In the genomic region with DNA sequence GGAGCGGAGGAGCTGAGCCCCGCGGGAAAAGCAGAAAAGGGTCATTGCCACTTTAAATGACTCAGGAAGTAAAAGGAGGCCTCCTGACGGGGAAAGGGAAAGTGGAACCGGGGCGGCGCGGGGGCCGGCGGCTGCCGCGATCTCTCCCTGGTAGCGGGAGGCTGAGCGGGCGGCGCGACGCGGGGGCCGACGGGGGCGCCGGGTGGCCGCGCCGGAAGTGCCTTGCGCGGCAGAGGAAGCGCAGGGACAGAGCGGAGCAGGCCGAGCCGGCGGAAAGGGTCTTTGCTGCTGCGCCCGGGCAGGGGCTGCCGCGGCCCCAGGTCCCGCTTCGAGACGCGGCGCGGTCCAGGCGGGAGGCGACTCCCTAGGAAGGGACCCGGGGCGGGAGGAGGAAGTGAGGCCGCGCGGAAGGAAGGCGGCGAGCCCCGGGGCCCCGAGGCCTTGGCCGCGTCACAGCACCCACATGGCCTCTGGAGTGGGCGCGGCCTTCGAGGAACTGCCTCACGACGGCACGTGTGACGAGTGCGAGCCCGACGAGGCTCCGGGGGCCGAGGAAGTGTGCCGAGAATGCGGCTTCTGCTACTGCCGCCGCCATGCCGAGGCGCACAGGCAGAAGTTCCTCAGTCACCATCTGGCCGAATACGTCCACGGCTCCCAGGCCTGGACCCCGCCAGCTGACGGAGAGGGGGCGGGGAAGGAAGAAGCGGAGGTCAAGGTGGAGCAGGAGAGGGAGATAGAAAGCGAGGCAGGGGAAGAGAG, we compare ENCODE assay signal across 1 cellular context.
TF ChIP-seq lines count a peak whose summit lies in the region.

A gene with protein sequence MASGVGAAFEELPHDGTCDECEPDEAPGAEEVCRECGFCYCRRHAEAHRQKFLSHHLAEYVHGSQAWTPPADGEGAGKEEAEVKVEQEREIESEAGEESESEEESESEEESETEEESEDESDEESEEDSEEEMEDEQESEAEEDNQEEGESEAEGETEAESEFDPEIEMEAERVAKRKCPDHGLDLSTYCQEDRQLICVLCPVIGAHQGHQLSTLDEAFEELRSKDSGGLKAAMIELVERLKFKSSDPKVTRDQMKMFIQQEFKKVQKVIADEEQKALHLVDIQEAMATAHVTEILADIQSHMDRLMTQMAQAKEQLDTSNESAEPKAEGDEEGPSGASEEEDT (plus strand): TSS at position 127 of the 759 bp plus-strand sequence. CDS start 337 bp downstream, at position 464.

TF ChIP-seq in GM12878, 131 proteins besides CTCF, POLR2A, EP300 and RAD21 (continued from another document and continues in another):
- TF ChIP-seq, protein P1, sequence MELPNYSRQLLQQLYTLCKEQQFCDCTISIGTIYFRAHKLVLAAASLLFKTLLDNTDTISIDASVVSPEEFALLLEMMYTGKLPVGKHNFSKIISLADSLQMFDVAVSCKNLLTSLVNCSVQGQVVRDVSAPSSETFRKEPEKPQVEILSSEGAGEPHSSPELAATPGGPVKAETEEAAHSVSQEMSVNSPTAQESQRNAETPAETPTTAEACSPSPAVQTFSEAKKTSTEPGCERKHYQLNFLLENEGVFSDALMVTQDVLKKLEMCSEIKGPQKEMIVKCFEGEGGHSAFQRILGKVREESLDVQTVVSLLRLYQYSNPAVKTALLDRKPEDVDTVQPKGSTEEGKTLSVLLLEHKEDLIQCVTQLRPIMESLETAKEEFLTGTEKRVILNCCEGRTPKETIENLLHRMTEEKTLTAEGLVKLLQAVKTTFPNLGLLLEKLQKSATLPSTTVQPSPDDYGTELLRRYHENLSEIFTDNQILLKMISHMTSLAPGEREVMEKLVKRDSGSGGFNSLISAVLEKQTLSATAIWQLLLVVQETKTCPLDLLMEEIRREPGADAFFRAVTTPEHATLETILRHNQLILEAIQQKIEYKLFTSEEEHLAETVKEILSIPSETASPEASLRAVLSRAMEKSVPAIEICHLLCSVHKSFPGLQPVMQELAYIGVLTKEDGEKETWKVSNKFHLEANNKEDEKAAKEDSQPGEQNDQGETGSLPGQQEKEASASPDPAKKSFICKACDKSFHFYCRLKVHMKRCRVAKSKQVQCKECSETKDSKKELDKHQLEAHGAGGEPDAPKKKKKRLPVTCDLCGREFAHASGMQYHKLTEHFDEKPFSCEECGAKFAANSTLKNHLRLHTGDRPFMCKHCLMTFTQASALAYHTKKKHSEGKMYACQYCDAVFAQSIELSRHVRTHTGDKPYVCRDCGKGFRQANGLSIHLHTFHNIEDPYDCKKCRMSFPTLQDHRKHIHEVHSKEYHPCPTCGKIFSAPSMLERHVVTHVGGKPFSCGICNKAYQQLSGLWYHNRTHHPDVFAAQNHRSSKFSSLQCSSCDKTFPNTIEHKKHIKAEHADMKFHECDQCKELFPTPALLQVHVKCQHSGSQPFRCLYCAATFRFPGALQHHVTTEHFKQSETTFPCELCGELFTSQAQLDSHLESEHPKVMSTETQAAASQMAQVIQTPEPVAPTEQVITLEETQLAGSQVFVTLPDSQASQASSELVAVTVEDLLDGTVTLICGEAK (IDR thresholded peaks at IDR 0.05; ENCODE audit: borderline replicate concordance), result peak; percentile 88
- TF ChIP-seq RCOR1 (conservative IDR thresholded peaks at IDR 0.05; ENCODE audit: low read depth, low read length) (no peak; the same call in 1 of the 2 replicates), STAT3 (IDR thresholded peaks at IDR 0.05; ENCODE audit: low read depth, low read length) (no peak), TCF12 (IDR thresholded peaks at IDR 0.05; ENCODE audit: low read depth, low read length) (peak; percentile 69; the same call in 1 of the 2 replicates), YY1 (IDR thresholded peaks at IDR 0.05; ENCODE audit: low read depth, low read length) (peak; percentile 54), SMC3 (IDR thresholded peaks at IDR 0.05; ENCODE audit: borderline replicate concordance, low read length) (peak; percentile 1; the same call in 1 of the 2 replicates), KAT2A (conservative IDR thresholded peaks at IDR 0.05; ENCODE audit: control insufficient read depth, low read depth, low read length) (no peak), IRF4 (IDR thresholded peaks at IDR 0.05; ENCODE audit: low read depth, low read length) (no peak), MXI1 (IDR thresholded peaks at IDR 0.05; ENCODE audit: low read depth, low read length) (peak; percentile 79; the same call in 1 of the 2 replicates), CREM (IDR thresholded peaks at IDR 0.05; ENCODE audit: low read depth) (peak; percentile 64), TBL1XR1 (IDR thresholded peaks at IDR 0.05; ENCODE audit: low read depth, low read length) (peak; percentile 42; the same call in 1 of the 2 replicates), MEF2A (IDR thresholded peaks at IDR 0.05; ENCODE audit: insufficient read depth, low read depth, low read length) (peak; percentile 26; the same call in 1 of the 2 replicates), TCF3 (IDR thresholded peaks at IDR 0.05; ENCODE audit: borderline replicate concordance, insufficient read depth, low read depth, low read length) (0 out of 2 replicates have a peak, but pooled peaks have one; percentile 32), RAD51 (IDR thresholded peaks at IDR 0.05) (no peak), PAX8 (IDR thresholded peaks at IDR 0.05) (no peak), ETV6 (conservative IDR thresholded peaks at IDR 0.05 in 1 of 2, IDR thresholded peaks at IDR 0.05 in 1 of 2; ENCODE audit: borderline replicate concordance in 1 of 2, low read depth in 1 of 2) (peak; percentile 78 to 82; a peak in 3 of 4 replicates), POU2F2 (IDR thresholded peaks at IDR 0.05; ENCODE audit: borderline replicate concordance, low read depth, low read length) (peak; percentile 55; the same call in 1 of the 3 replicates), KLF5 (IDR thresholded peaks at IDR 0.05; ENCODE audit: partially characterized antibody) (peak; percentile 91), GABPA (IDR thresholded peaks at IDR 0.05; ENCODE audit: low read depth) (peak; percentile 89), EED (IDR thresholded peaks at IDR 0.05; ENCODE audit: low read depth) (peak; percentile 54; the same call in 1 of the 2 replicates), ZNF207 (IDR thresholded peaks at IDR 0.05; ENCODE audit: borderline replicate concordance) (0 out of 2 replicates have a peak, but pooled peaks have one; percentile 72), RFX5 (IDR thresholded peaks at IDR 0.05; ENCODE audit: low read depth, low read length) (no peak), NR2C2 (IDR thresholded peaks at IDR 0.05; ENCODE audit: borderline replicate concordance, control insufficient read depth, insufficient read length, low read depth) (peak; percentile 52), BACH1 (IDR thresholded peaks at IDR 0.05; ENCODE audit: borderline replicate concordance) (peak; percentile 55), WRNIP1 (IDR thresholded peaks at IDR 0.05; ENCODE audit: borderline replicate concordance, low read depth, low read length) (no peak), RBBP5 (conservative IDR thresholded peaks at IDR 0.05) (0 out of 2 replicates have a peak, but pooled peaks have one; percentile 38), RELA (IDR thresholded peaks at IDR 0.05; ENCODE audit: borderline replicate concordance, partially characterized antibody) (peak; percentile 74), SUPT20H (IDR thresholded peaks at IDR 0.05; ENCODE audit: borderline replicate concordance, control insufficient read depth, low read depth, low read length) (no peak), NR2F1 (conservative IDR thresholded peaks at IDR 0.05) (peak; percentile 78)
- TF ChIP-seq, protein P2, sequence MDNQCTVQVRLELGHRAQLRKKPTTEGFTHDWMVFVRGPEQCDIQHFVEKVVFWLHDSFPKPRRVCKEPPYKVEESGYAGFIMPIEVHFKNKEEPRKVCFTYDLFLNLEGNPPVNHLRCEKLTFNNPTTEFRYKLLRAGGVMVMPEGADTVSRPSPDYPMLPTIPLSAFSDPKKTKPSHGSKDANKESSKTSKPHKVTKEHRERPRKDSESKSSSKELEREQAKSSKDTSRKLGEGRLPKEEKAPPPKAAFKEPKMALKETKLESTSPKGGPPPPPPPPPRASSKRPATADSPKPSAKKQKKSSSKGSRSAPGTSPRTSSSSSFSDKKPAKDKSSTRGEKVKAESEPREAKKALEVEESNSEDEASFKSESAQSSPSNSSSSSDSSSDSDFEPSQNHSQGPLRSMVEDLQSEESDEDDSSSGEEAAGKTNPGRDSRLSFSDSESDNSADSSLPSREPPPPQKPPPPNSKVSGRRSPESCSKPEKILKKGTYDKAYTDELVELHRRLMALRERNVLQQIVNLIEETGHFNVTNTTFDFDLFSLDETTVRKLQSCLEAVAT (IDR thresholded peaks at IDR 0.05), result peak; percentile 96
- TF ChIP-seq, protein P3, sequence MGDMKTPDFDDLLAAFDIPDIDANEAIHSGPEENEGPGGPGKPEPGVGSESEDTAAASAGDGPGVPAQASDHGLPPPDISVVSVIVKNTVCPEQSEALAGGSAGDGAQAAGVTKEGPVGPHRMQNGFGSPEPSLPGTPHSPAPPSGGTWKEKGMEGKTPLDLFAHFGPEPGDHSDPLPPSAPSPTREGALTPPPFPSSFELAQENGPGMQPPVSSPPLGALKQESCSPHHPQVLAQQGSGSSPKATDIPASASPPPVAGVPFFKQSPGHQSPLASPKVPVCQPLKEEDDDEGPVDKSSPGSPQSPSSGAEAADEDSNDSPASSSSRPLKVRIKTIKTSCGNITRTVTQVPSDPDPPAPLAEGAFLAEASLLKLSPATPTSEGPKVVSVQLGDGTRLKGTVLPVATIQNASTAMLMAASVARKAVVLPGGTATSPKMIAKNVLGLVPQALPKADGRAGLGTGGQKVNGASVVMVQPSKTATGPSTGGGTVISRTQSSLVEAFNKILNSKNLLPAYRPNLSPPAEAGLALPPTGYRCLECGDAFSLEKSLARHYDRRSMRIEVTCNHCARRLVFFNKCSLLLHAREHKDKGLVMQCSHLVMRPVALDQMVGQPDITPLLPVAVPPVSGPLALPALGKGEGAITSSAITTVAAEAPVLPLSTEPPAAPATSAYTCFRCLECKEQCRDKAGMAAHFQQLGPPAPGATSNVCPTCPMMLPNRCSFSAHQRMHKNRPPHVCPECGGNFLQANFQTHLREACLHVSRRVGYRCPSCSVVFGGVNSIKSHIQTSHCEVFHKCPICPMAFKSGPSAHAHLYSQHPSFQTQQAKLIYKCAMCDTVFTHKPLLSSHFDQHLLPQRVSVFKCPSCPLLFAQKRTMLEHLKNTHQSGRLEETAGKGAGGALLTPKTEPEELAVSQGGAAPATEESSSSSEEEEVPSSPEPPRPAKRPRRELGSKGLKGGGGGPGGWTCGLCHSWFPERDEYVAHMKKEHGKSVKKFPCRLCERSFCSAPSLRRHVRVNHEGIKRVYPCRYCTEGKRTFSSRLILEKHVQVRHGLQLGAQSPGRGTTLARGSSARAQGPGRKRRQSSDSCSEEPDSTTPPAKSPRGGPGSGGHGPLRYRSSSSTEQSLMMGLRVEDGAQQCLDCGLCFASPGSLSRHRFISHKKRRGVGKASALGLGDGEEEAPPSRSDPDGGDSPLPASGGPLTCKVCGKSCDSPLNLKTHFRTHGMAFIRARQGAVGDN (IDR thresholded peaks at IDR 0.05), result peak; percentile 99
- TF ChIP-seq, protein P4, sequence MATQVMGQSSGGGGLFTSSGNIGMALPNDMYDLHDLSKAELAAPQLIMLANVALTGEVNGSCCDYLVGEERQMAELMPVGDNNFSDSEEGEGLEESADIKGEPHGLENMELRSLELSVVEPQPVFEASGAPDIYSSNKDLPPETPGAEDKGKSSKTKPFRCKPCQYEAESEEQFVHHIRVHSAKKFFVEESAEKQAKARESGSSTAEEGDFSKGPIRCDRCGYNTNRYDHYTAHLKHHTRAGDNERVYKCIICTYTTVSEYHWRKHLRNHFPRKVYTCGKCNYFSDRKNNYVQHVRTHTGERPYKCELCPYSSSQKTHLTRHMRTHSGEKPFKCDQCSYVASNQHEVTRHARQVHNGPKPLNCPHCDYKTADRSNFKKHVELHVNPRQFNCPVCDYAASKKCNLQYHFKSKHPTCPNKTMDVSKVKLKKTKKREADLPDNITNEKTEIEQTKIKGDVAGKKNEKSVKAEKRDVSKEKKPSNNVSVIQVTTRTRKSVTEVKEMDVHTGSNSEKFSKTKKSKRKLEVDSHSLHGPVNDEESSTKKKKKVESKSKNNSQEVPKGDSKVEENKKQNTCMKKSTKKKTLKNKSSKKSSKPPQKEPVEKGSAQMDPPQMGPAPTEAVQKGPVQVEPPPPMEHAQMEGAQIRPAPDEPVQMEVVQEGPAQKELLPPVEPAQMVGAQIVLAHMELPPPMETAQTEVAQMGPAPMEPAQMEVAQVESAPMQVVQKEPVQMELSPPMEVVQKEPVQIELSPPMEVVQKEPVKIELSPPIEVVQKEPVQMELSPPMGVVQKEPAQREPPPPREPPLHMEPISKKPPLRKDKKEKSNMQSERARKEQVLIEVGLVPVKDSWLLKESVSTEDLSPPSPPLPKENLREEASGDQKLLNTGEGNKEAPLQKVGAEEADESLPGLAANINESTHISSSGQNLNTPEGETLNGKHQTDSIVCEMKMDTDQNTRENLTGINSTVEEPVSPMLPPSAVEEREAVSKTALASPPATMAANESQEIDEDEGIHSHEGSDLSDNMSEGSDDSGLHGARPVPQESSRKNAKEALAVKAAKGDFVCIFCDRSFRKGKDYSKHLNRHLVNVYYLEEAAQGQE (IDR thresholded peaks at IDR 0.05; ENCODE audit: low read depth, low read length), result no peak
- TF ChIP-seq, protein P5, sequence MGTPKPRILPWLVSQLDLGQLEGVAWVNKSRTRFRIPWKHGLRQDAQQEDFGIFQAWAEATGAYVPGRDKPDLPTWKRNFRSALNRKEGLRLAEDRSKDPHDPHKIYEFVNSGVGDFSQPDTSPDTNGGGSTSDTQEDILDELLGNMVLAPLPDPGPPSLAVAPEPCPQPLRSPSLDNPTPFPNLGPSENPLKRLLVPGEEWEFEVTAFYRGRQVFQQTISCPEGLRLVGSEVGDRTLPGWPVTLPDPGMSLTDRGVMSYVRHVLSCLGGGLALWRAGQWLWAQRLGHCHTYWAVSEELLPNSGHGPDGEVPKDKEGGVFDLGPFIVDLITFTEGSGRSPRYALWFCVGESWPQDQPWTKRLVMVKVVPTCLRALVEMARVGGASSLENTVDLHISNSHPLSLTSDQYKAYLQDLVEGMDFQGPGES (IDR thresholded peaks at IDR 0.05), result no peak
- TF ChIP-seq, protein P6, sequence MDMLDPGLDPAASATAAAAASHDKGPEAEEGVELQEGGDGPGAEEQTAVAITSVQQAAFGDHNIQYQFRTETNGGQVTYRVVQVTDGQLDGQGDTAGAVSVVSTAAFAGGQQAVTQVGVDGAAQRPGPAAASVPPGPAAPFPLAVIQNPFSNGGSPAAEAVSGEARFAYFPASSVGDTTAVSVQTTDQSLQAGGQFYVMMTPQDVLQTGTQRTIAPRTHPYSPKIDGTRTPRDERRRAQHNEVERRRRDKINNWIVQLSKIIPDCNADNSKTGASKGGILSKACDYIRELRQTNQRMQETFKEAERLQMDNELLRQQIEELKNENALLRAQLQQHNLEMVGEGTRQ (IDR thresholded peaks at IDR 0.05; ENCODE audit: borderline replicate concordance, low read depth, low read length), result no peak; the same call in 1 of the 2 replicates
- TF ChIP-seq, protein P7, sequence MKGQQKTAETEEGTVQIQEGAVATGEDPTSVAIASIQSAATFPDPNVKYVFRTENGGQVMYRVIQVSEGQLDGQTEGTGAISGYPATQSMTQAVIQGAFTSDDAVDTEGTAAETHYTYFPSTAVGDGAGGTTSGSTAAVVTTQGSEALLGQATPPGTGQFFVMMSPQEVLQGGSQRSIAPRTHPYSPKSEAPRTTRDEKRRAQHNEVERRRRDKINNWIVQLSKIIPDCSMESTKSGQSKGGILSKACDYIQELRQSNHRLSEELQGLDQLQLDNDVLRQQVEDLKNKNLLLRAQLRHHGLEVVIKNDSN (IDR thresholded peaks at IDR 0.05; ENCODE audit: borderline replicate concordance, extremely low read length, insufficient read depth, low read depth, low read length), result peak; percentile 72
